ENCODE assay signal across 34 cellular contexts in the genomic region with DNA sequence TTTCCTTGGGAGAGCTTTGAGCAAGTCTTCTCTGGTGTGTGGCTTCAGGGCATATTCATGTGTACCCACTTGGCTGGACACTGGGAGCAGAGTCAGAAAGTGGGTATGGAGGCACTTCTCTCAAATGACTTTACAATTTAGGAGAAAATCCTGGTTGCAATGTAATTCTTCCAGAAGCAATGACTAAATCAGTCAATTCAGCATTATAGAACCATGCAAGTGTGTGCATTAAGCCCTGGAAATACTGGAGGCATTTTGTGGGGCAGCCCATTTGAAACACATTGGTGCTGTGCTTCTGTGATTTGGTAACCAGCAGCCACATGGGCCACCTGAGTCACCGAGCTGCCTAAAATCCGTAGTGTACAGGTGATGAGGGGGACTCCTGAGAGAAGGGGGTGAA.
DNase-seq lines count a peak whose midpoint lies in the region; ATAC-seq, FAIRE-seq and TF ChIP-seq lines count a peak whose summit lies in the region.
"Had no signal": no experiment of that assay in that cellular context is flagged by ENCODE, and none has a peak within 500 bp of the region (broad histone marks: within the 10 kb centered on the region; RNA-seq: fewer than 3 reads in every experiment).

No MANE protein-coding gene starts in this region.

- no peaks in the 10 kb centered on the region for H3K79me1 ChIP-seq in IMR-90 (ENCODE audit: low read depth in 1 of 2, low read length in 2 of 2)

- POLR2A ChIA-PET in HepG2 (lab: Yijun Ruan, JAX): no interaction called here
- POLR2A ChIA-PET in A549 (lab: Yijun Ruan, JAX): no interaction called here
- POLR2A ChIA-PET in IMR-90 (lab: Charles Lee; ENCODE audit: unreplicated experiment): no interaction called here
- POLR2A ChIA-PET in K562 (lab: Yijun Ruan, JAX): no interaction called here

- H3K14ac ChIP-seq in IMR-90 (replicated peaks; ENCODE audit: low read depth, low read length): no peak overlapping the region

- H3K23ac ChIP-seq in IMR-90 (ENCODE audit: low read depth, low read length): no peak overlapping the region

- no peak overlapping the region for H3K4me2 ChIP-seq in HepG2 (ENCODE audit: low read depth, low read length)
- no peak overlapping the region for H3K4me2 ChIP-seq in A549
- H3K4me2 ChIP-seq in IMR-90 (ENCODE audit: low read depth, low read length): no peak overlapping the region
- no peak overlapping the region for H3K4me2 ChIP-seq in K562 (ENCODE audit: insufficient read depth, low read length)
- H3K4me2 ChIP-seq: BLaER1; BLaER1 treated with 17β-estradiol and CSF1 and Interleukin-3, amounts not matched to agents 10 nM and 100 nM had no signal

- WGBS in HepG2 (ENCODE audit: low lambda C conversion rate): 7% methylated on average over 2 of the region's 2 CpGs
- WGBS in right lobe of liver (ENCODE audit: insufficient coverage, low coverage, low lambda C conversion rate, missing lambda C conversion rate): 72% methylated on average over 2 of the region's 2 CpGs
- WGBS in A549 (ENCODE audit: missing lambda C conversion rate): 6% methylated on average over 2 of the region's 2 CpGs
- WGBS in IMR-90 (ENCODE audit: extremely low coverage in 2 of 2, insufficient read length in 1 of 2), 2 experiments: 82% methylated on average over 2 of the region's 2 CpGs; no CpG with 5 or more reads in 1 of the 2 experiments
- 0% methylated on average over 2 of the region's 2 CpGs for WGBS in K562 (ENCODE audit: insufficient coverage, low coverage, missing lambda C conversion rate)

- TF ChIP-seq RAD21 in HepG2 (CRISPR knock-in tag; IDR thresholded peaks at IDR 0.05) (no peak), A549 (conservative IDR thresholded peaks at IDR 0.05 in 1 of 2, IDR thresholded peaks at IDR 0.05 in 1 of 2) (no peak), IMR-90 (IDR thresholded peaks at IDR 0.05; ENCODE audit: low read length) (no peak), K562 (CRISPR knock-in tag; conservative IDR thresholded peaks at IDR 0.05 in 1 of 2, IDR thresholded peaks at IDR 0.05 in 1 of 2) (no peak)

- TF ChIP-seq CTCF in HepG2 (CRISPR knock-in tag; IDR thresholded peaks at IDR 0.05) (no peak), right lobe of liver (IDR thresholded peaks at IDR 0.05) (no peak), A549 (IDR thresholded peaks at IDR 0.05) (no peak), IMR-90 (conservative IDR thresholded peaks at IDR 0.05; ENCODE audit: low read depth, low read length) (no peak), K562 (IDR thresholded peaks at IDR 0.05 in 2 of 3, conservative IDR thresholded peaks at IDR 0.05 in 1 of 3; ENCODE audit: insufficient read depth in 2 of 3, low read depth in 1 of 3, low read length in 3 of 3) (no peak)

- in situ Hi-C loops in HepG2 (cut with HindIII; ENCODE audit: extremely low pct_ligation_motif_present, low pct_unique_long_range_greater_than_20kb) (no loop called here), IMR-90 (cut with MboI; ENCODE audit: low sequenced_read_pairs) (no loop called here), K562 (cut with MboI) (no loop called here)

- no peak overlapping the region for H3K27ac ChIP-seq in HepG2 (ENCODE audit: extremely low read length, insufficient read depth, low read length)
- H3K27ac ChIP-seq in right lobe of liver: no peak overlapping the region
- no peak overlapping the region for H3K27ac ChIP-seq in A549
- H3K27ac ChIP-seq in IMR-90 (ENCODE audit: insufficient read depth, low read length): no peak overlapping the region
- H3K27ac ChIP-seq in K562 (ENCODE audit: extremely low read depth, low read depth, low read length): no peak overlapping the region
- H3K27ac ChIP-seq: 22Rv1; BLaER1; BLaER1 treated with 17β-estradiol and CSF1 and Interleukin-3, amounts not matched to agents 10 nM and 100 nM; C4-2B had no signal

- H3K9me3 ChIP-seq in HepG2 (ENCODE audit: low read length): no peaks in the 10 kb centered on the region
- no peaks in the 10 kb centered on the region for H3K9me3 ChIP-seq in right lobe of liver
- no peaks in the 10 kb centered on the region for H3K9me3 ChIP-seq in A549
- no peaks in the 10 kb centered on the region for H3K9me3 ChIP-seq in IMR-90 (ENCODE audit: control insufficient read depth, insufficient read depth, low read length)
- no peaks in the 10 kb centered on the region for H3K9me3 ChIP-seq in K562 (replicated peaks; ENCODE audit: control insufficient read depth, insufficient read depth, low read depth, low read length)
- H3K9me3 ChIP-seq: BE2C, Caco-2 had no signal

- BruUV-seq in HepG2 (replicated peaks; lab: Mats Ljungman, UMichigan) (no TSS peak), IMR-90 (replicated peaks; lab: Mats Ljungman, UMichigan) (no TSS peak), K562 (replicated peaks; lab: Mats Ljungman, UMichigan) (no TSS peak)

- H2AFZ ChIP-seq in HepG2 (ENCODE audit: low read length) (no peak overlapping the region), IMR-90 (replicated peaks; ENCODE audit: low read length, poor library complexity) (no peak overlapping the region), K562 (ENCODE audit: low read depth, low read length) (no peak overlapping the region)

- dilution Hi-C loops in IMR-90 (cut with HindIII; ENCODE audit: low sequenced_read_pairs, unreplicated experiment): no loop called here

- TF ChIP-seq EP300 in HepG2 (IDR thresholded peaks at IDR 0.05; ENCODE audit: low read depth in 2 of 2, low read length in 2 of 2) (no peak), HepG2 (CRISPR knock-in tag; IDR thresholded peaks at IDR 0.05; ENCODE audit: borderline replicate concordance) (no peak), A549 (IDR thresholded peaks at IDR 0.05) (no peak), K562 (IDR thresholded peaks at IDR 0.05; ENCODE audit: low read length) (no peak)

- no peak overlapping the region for H2AK5ac ChIP-seq in IMR-90 (ENCODE audit: low read depth, low read length)

- H3K9me1 ChIP-seq in IMR-90 (ENCODE audit: insufficient read depth, low read length) (no peaks in the 10 kb centered on the region; the same call in 1 of the 2 replicates), K562 (ENCODE audit: control insufficient read depth, insufficient read depth, low read length) (no peaks in the 10 kb centered on the region)

- H3K27me3 ChIP-seq in HepG2 (ENCODE audit: control insufficient read depth in 1 of 2, insufficient read depth in 2 of 2, low read length in 2 of 2) (no peaks in the 10 kb centered on the region; a peak in 1 of 5 replicates), right lobe of liver (no peaks in the 10 kb centered on the region), IMR-90 (ENCODE audit: control insufficient read depth, insufficient read depth, low read length) (no peaks in the 10 kb centered on the region), K562 (ENCODE audit: control insufficient read depth in 2 of 2, insufficient read depth in 2 of 2, low read length in 2 of 2) (no peaks in the 10 kb centered on the region)
- H3K27me3 ChIP-seq: BE2C; BLaER1; BLaER1 treated with 17β-estradiol and CSF1 and Interleukin-3, amounts not matched to agents 10 nM and 100 nM had no signal

- no peak overlapping the region for H3K4ac ChIP-seq in IMR-90 (ENCODE audit: low read depth, low read length)

- no peaks in the 10 kb centered on the region for H4K20me1 ChIP-seq in HepG2 (ENCODE audit: insufficient read depth, low read length)
- no peaks in the 10 kb centered on the region for H4K20me1 ChIP-seq in IMR-90 (ENCODE audit: insufficient read depth, low read length)
- H4K20me1 ChIP-seq in K562 (replicated peaks; ENCODE audit: control insufficient read depth, insufficient read depth, low read length): no peaks in the 10 kb centered on the region
- H4K20me1 ChIP-seq: BLaER1; BLaER1 treated with 17β-estradiol and CSF1 and Interleukin-3, amounts not matched to agents 10 nM and 100 nM had no signal

- no peak for FAIRE-seq in HepG2 (lab: Jason Lieb, UNC)
- no peak for FAIRE-seq in A549 (lab: Jason Lieb, UNC)
- FAIRE-seq in K562 (lab: Jason Lieb, UNC): no peak
- FAIRE-seq: A204.1, D721Med had no signal

- H2BK120ac ChIP-seq in IMR-90 (ENCODE audit: low read depth, low read length): no peak overlapping the region

- H3K4me1 ChIP-seq in HepG2 (ENCODE audit: insufficient read depth, low read length) (no peaks in the 10 kb centered on the region), right lobe of liver (no peaks in the 10 kb centered on the region), A549 (no peaks in the 10 kb centered on the region), IMR-90 (ENCODE audit: control insufficient read depth, insufficient read depth, low read length) (no peaks in the 10 kb centered on the region), K562 (replicated peaks in 1 of 2; ENCODE audit: control insufficient read depth in 2 of 2, insufficient read depth in 2 of 2, low read length in 2 of 2) (no peaks in the 10 kb centered on the region)
- H3K4me1 ChIP-seq: BE2C; BLaER1; BLaER1 treated with 17β-estradiol and CSF1 and Interleukin-3, amounts not matched to agents 10 nM and 100 nM; Caco-2 had no signal

- H3K9ac ChIP-seq in HepG2 (ENCODE audit: insufficient read depth, low read depth, low read length) (no peak overlapping the region), IMR-90 (ENCODE audit: low read depth, low read length) (no peak overlapping the region), K562 (ENCODE audit: insufficient read depth in 1 of 2, low read depth in 2 of 2, low read length in 2 of 2) (no peak overlapping the region)
- H3K9ac ChIP-seq: BLaER1; BLaER1 treated with 17β-estradiol and CSF1 and Interleukin-3, amounts not matched to agents 10 nM and 100 nM had no signal

- no peak overlapping the region for H3K4me3 ChIP-seq in HepG2 (replicated peaks in 1 of 3; ENCODE audit: insufficient read depth in 1 of 3, low read depth in 2 of 3, low read length in 3 of 3)
- H3K4me3 ChIP-seq in right lobe of liver: no peak overlapping the region
- H3K4me3 ChIP-seq in A549: no peak overlapping the region
- H3K4me3 ChIP-seq in IMR-90 (ENCODE audit: insufficient read depth, low read depth, low read length): no peak overlapping the region
- H3K4me3 ChIP-seq in K562: no peak overlapping the region
- H3K4me3 ChIP-seq: BLaER1; BLaER1 treated with 17β-estradiol and CSF1 and Interleukin-3, amounts not matched to agents 10 nM and 100 nM had no signal

- DNase-seq in HepG2 (ENCODE audit: low spot score) (no peak), right lobe of liver (no peak), A549 (ENCODE audit: low read depth in 1 of 2, low spot score in 1 of 2) (no peak), IMR-90 (no peak), K562 (ENCODE audit: extremely low read depth in 1 of 4, low spot score in 3 of 4) (no peak), left colon (no peak), HK-2 (ENCODE audit: unreplicated experiment) (no peak)
- DNase-seq: 8988T; ACHN; AML-193; BE2C; C1 segment of cervical spinal cord; Caco-2; Calu3; CD4-positive, alpha-beta memory T cell; CD4-positive, alpha-beta T cell; CD4-positive, CD25-positive, alpha-beta regulatory T cell; CD8-positive, alpha-beta memory T cell; CD8-positive, alpha-beta T cell; COR-L47; DMS 273 treated with DMSO at 0.1 percent for 48 hours; DMS153; DMS53; DMS79; DMS79 treated with DMSO at 0.1 percent for 48 hours; DND-41; EL had no signal

- no peak overlapping the region for H2BK15ac ChIP-seq in IMR-90 (ENCODE audit: low read depth, low read length)

- ATAC-seq in HepG2 (no peak), right lobe of liver (no peak), A549 (no peak), IMR-90 (ENCODE audit: low read depth) (no peak), K562 (no peak), left colon (no peak), GM19397 (IDR thresholded peaks at IDR 0.05; ENCODE audit: unreplicated experiment) (no peak)
- ATAC-seq: CD8-positive, alpha-beta T cell had no signal

- TF ChIP-seq POLR2A in HepG2 (IDR thresholded peaks at IDR 0.05; ENCODE audit: insufficient read depth in 1 of 2, low read depth in 2 of 2, low read length in 2 of 2) (no peak), right lobe of liver (IDR thresholded peaks at IDR 0.05) (no peak), A549 (IDR thresholded peaks at IDR 0.05; ENCODE audit: low read length) (no peak), IMR-90 (IDR thresholded peaks at IDR 0.05; ENCODE audit: low read depth, low read length) (no peak), K562 (conservative IDR thresholded peaks at IDR 0.05) (no peak)

- no peak overlapping the region for H4K5ac ChIP-seq in IMR-90 (ENCODE audit: low read depth, low read length)

- no peak overlapping the region for H2BK5ac ChIP-seq in IMR-90 (ENCODE audit: low read depth, low read length, poor library complexity, severe bottlenecking)

- intact Hi-C loops in HepG2 (cut with micrococcal nuclease; ENCODE audit: unreplicated experiment) (no loop called here), right lobe of liver (cut with DNase I) (no loop called here), IMR-90 (cut with micrococcal nuclease) (no loop called here), K562 (cut with micrococcal nuclease) (no loop called here), left colon (cut with DNase I, micrococcal nuclease) (no loop called here)

- H3K36me3 ChIP-seq in HepG2 (replicated peaks in 1 of 2; ENCODE audit: control insufficient read depth in 1 of 2, insufficient read depth in 2 of 2, low read length in 2 of 2): no peaks in the 10 kb centered on the region
- no peaks in the 10 kb centered on the region for H3K36me3 ChIP-seq in right lobe of liver
- H3K36me3 ChIP-seq in IMR-90 (ENCODE audit: control insufficient read depth, insufficient read depth, low read length): no peaks in the 10 kb centered on the region
- H3K36me3 ChIP-seq in K562 (ENCODE audit: control insufficient read depth, insufficient read depth, low read length): no peaks in the 10 kb centered on the region
- H3K36me3 ChIP-seq: BE2C; BLaER1; BLaER1 treated with 17β-estradiol and CSF1 and Interleukin-3, amounts not matched to agents 10 nM and 100 nM had no signal

- no peak overlapping the region for H4K91ac ChIP-seq in IMR-90 (ENCODE audit: insufficient read depth, low read depth, low read length)

- no peak overlapping the region for H4K8ac ChIP-seq in IMR-90 (ENCODE audit: low read depth in 2 of 2, low read length in 2 of 2)

- H3K79me2 ChIP-seq in HepG2 (ENCODE audit: insufficient read depth, low read length) (no peaks in the 10 kb centered on the region), K562 (ENCODE audit: control insufficient read depth, insufficient read depth, low read length) (no peaks in the 10 kb centered on the region)

- H3K56ac ChIP-seq in IMR-90 (ENCODE audit: extremely low read depth, insufficient read depth, low read length): no peak overlapping the region

- CTCF ChIA-PET in HepG2 (lab: Yijun Ruan, JAX; ENCODE audit: low intra/inter-chr PET ratio, low total read pairs) (no interaction called here), A549 (lab: Yijun Ruan, JAX) (no interaction called here), IMR-90 (lab: Yijun Ruan, JAX) (interaction anchor here (0.6 kb wide), 1 partner anchor 73 kb away, joined by 3 read pairs; no protein-coding TSS in a partner anchor), K562 (lab: Yijun Ruan, JAX; ENCODE audit: low intra/inter-chr PET ratio) (no interaction called here)

- H2AK9ac ChIP-seq in IMR-90 (replicated peaks; ENCODE audit: low read depth, low read length, poor library complexity): no peak overlapping the region

- H2BK20ac ChIP-seq in IMR-90 (ENCODE audit: low read depth, low read length): no peak overlapping the region

- no peak overlapping the region for H3K18ac ChIP-seq in IMR-90 (ENCODE audit: low read depth, low read length)
